ENCODE assay signal across 7 cellular contexts in genomic region chr7:44962483-44963251, GRCh38. TPM values are rescaled to one million over a fixed set of nuclear protein-coding genes. Genes with fewer than 3 reads are reported as not detected.
DNase-seq lines count a peak whose midpoint lies in the region; ATAC-seq and TF ChIP-seq lines count a peak whose summit lies in the region.

No MANE protein-coding gene starts in this region.

- WGBS in body of pancreas, 2 donors, result 17% methylated on average over 66 of the region's 76 CpGs; no CpG with 5 or more reads in 1 of the 2 donors

- H3K9me3 ChIP-seq in body of pancreas, result no peaks in the 10 kb centered on the region

- no peak overlapping the region for H3K27ac Mint-ChIP-seq in stimulated activated memory B cell treated with anti-CD40 and anti-IgM and Interleukin-4, amounts not matched to agents 10 μg/mL and 1 μg/mL and 100 μg/mL, for 72 hours

- H3K36me3 ChIP-seq in body of pancreas (replicated peaks in 1 of 2; ENCODE audit: insufficient read depth in 1 of 2, low read depth in 2 of 2), result no peaks in the 10 kb centered on the region

- no peak overlapping the region for H3K27ac ChIP-seq in body of pancreas

- no peak for TF ChIP-seq CTCF in body of pancreas (IDR thresholded peaks at IDR 0.05)

- peaks cover 0 to 3% of the 10 kb centered on the region in 2 donors for H3K27me3 ChIP-seq in body of pancreas

- peaks cover 9% of the 10 kb centered on the region for H3K4me1 ChIP-seq in body of pancreas

- H3K27me3 Mint-ChIP-seq in stimulated activated memory B cell treated with anti-CD40 and anti-IgM and Interleukin-4, amounts not matched to agents 10 μg/mL and 1 μg/mL and 100 μg/mL, for 72 hours, result no peaks in the 10 kb centered on the region

- DNase-seq in HPDE6-E6E7 (ENCODE audit: extremely low spot score) (peak; percentile 51), body of pancreas (peak in 2 of 4 donors; percentile 42 to 53), iPS-NIHi7 (ENCODE audit: extremely low spot score) (peak; percentile 71), NCI-H2029 treated with DMSO at 0.1 percent for 48 hours (lab: John Stamatoyannopoulos, UW) (no peak)

- intact Hi-C loops in body of pancreas (cut with DNase I), result no loop called here

- H3K9me3 Mint-ChIP-seq in stimulated activated memory B cell treated with anti-CD40 and anti-IgM and Interleukin-4, amounts not matched to agents 10 μg/mL and 1 μg/mL and 100 μg/mL, for 72 hours, result peaks cover 2% of the 10 kb centered on the region

- H3K4me1 Mint-ChIP-seq in stimulated activated memory B cell treated with anti-CD40 and anti-IgM and Interleukin-4, amounts not matched to agents 10 μg/mL and 1 μg/mL and 100 μg/mL, for 72 hours, result peaks cover 35% of the 10 kb centered on the region

- peaks cover 36% of the 10 kb centered on the region for H3K36me3 Mint-ChIP-seq in stimulated activated memory B cell treated with anti-CD40 and anti-IgM and Interleukin-4, amounts not matched to agents 10 μg/mL and 1 μg/mL and 100 μg/mL, for 72 hours

- H3K4me3 Mint-ChIP-seq in stimulated activated memory B cell treated with anti-CD40 and anti-IgM and Interleukin-4, amounts not matched to agents 10 μg/mL and 1 μg/mL and 100 μg/mL, for 72 hours, result no peak overlapping the region

- ATAC-seq in body of pancreas (peak; percentile 57), HG02973 (IDR thresholded peaks at IDR 0.05; ENCODE audit: unreplicated experiment) (no peak), GM18858 (IDR thresholded peaks at IDR 0.05; ENCODE audit: unreplicated experiment) (no peak)
- ATAC-seq in stimulated activated memory B cell treated with anti-CD40 and anti-IgM and Interleukin-4, amounts not matched to agents 10 μg/mL and 1 μg/mL and 100 μg/mL, for 72 hours, result peak; percentile 6

- no peak for TF ChIP-seq POLR2A in body of pancreas (IDR thresholded peaks at IDR 0.05)

- no peak overlapping the region for H3K4me3 ChIP-seq in body of pancreas

RNA-seq across cellular contexts. Expression of gene MYO1G, which starts 16.1 kb away (rescaled TPM):
- total RNA-seq in body of pancreas, result 1 to 10 TPM; 2.3 to 3.3 TPM

RNA-seq across cellular contexts. Expression of gene CCM2, which starts 37.3 kb away (rescaled TPM):
- 10 to 100 TPM; 19.4 to 22.3 TPM for total RNA-seq in body of pancreas

Comparison
In these comparisons a context has a peak if more than half of its experiments do, and no peak if none do; other contexts are left out.
1. ATAC-seq: peak in body of pancreas (single experiment) and stimulated activated memory B cell treated with anti-CD40 and anti-IgM and Interleukin-4, amounts not matched to agents 10 μg/mL and 1 μg/mL and 100 μg/mL, for 72 hours (single experiment); none in HG02973 (single experiment) and GM18858 (single experiment).